In the genomic region with DNA sequence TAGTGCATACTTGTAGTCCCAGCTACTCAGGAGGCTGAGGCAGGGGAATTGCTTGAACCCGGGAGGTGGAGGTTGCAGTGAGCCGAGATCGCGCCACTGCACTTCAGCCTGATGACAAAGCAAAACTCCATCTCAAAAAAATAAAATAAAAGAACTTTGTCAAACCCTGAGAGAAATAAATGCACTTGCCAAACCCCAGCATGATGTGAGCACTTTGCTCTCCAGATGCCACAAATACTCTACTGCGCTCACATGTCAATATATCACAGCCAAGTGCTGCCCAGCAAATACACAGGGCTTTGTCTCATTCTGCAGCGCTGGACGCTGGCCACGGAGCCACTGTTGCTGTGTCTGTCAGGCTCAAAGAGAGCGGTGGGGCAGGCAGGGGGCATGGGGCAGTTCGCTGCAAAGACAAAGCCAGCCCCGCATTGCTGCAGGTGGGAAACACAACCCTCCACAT, we compare ENCODE assay signal across 12 cellular contexts. TPM values are rescaled to one million over a fixed set of nuclear protein-coding genes. Genes with fewer than 3 reads are reported as not detected.
DNase-seq lines count a peak whose midpoint lies in the region; ATAC-seq, FAIRE-seq and TF ChIP-seq lines count a peak whose summit lies in the region.
"Had no signal": no experiment of that assay in that cellular context is flagged by ENCODE, and none has a peak within 500 bp of the region (broad histone marks: within the 10 kb centered on the region; RNA-seq: fewer than 3 reads in every experiment).

No MANE protein-coding gene starts in this region.

- no peaks in the 10 kb centered on the region for H3K4me1 Mint-ChIP-seq in astrocyte (ENCODE audit: low read depth, unreplicated experiment)

- no peaks in the 10 kb centered on the region for H3K36me3 Mint-ChIP-seq in astrocyte (ENCODE audit: low read depth, unreplicated experiment)
- H3K36me3 Mint-ChIP-seq: stimulated activated naive B cell treated with anti-CD40 and anti-IgM and Interleukin-4, amounts not matched to agents 10 μg/mL and 1 μg/mL and 100 μg/mL, for 72 hours had no signal

- H3K79me2 ChIP-seq in astrocyte (ENCODE audit: insufficient read depth, low read length), result no peaks in the 10 kb centered on the region

- H3K4me3 ChIP-seq in astrocyte (ENCODE audit: insufficient read depth, low read depth, low read length), result no peak overlapping the region
- H3K4me3 ChIP-seq in gastrocnemius medialis, result no peak overlapping the region

- peak overlapping the region; percentile 52 for H3K4me2 ChIP-seq in astrocyte (ENCODE audit: low read length)

- intact Hi-C loops in gastrocnemius medialis (cut with DNase I; ENCODE audit: low total_unique reads), result loop anchor here (1.0 kb wide), 1 partner anchor 59 kb away; no protein-coding TSS in a partner anchor

- peaks cover 16% of the 10 kb centered on the region for H3K4me1 ChIP-seq in astrocyte (ENCODE audit: insufficient read depth, low read length)
- H3K4me1 ChIP-seq in gastrocnemius medialis, result peaks cover 42 to 61% of the 10 kb centered on the region in 2 donors

- H3K4me3 Mint-ChIP-seq in astrocyte (ENCODE audit: unreplicated experiment), result no peak overlapping the region
- H3K4me3 Mint-ChIP-seq: nephron; stimulated activated naive B cell treated with anti-CD40 and anti-IgM and Interleukin-4, amounts not matched to agents 10 μg/mL and 1 μg/mL and 100 μg/mL, for 72 hours had no signal

- H3K27ac Mint-ChIP-seq in astrocyte (ENCODE audit: unreplicated experiment), result no peak overlapping the region
- H3K27ac Mint-ChIP-seq: stimulated activated naive B cell treated with anti-CD40 and anti-IgM and Interleukin-4, amounts not matched to agents 10 μg/mL and 1 μg/mL and 100 μg/mL, for 72 hours had no signal

- H3K27me3 ChIP-seq in astrocyte (ENCODE audit: insufficient read depth, low read length) (no peaks in the 10 kb centered on the region), gastrocnemius medialis (no peaks in the 10 kb centered on the region)

- ATAC-seq in gastrocnemius medialis (peak; percentile 44 to 55), GM21381 (IDR thresholded peaks at IDR 0.05; ENCODE audit: unreplicated experiment) (no peak), HG03378 (IDR thresholded peaks at IDR 0.05; ENCODE audit: unreplicated experiment) (no peak)
- ATAC-seq: stimulated activated naive B cell treated with anti-CD40 and anti-IgM and Interleukin-4, amounts not matched to agents 10 μg/mL and 1 μg/mL and 100 μg/mL, for 72 hours had no signal

- TF ChIP-seq CTCF in astrocyte (IDR thresholded peaks at IDR 0.05; ENCODE audit: insufficient read depth, low read depth, low read length) (no peak), gastrocnemius medialis (IDR thresholded peaks at IDR 0.05 in 4 of 5, conservative IDR thresholded peaks at IDR 0.05 in 1 of 5) (no peak)

- TF ChIP-seq POLR2A in gastrocnemius medialis (IDR thresholded peaks at IDR 0.05), result no peak

- H3K9me3 ChIP-seq in astrocyte (ENCODE audit: insufficient read depth, low read depth, low read length) (no peaks in the 10 kb centered on the region), gastrocnemius medialis (no peaks in the 10 kb centered on the region)

- FAIRE-seq in astrocyte (lab: Jason Lieb, UNC), result no peak

- H3K9me3 Mint-ChIP-seq in astrocyte (ENCODE audit: unreplicated experiment), result peaks cover 1% of the 10 kb centered on the region
- H3K9me3 Mint-ChIP-seq: nephron; stimulated activated naive B cell treated with anti-CD40 and anti-IgM and Interleukin-4, amounts not matched to agents 10 μg/mL and 1 μg/mL and 100 μg/mL, for 72 hours had no signal

- H2AFZ ChIP-seq in astrocyte (ENCODE audit: low read depth, low read length), result peak overlapping the region; percentile 34

- no peaks in the 10 kb centered on the region for H4K20me1 ChIP-seq in astrocyte (ENCODE audit: insufficient read depth, low read length)

- peaks cover 9% of the 10 kb centered on the region for H3K27me3 Mint-ChIP-seq in astrocyte (ENCODE audit: low read depth, unreplicated experiment)

- no peak overlapping the region for H3K9ac ChIP-seq in astrocyte (ENCODE audit: low read length)

- in situ Hi-C loops in gastrocnemius medialis (cut with MboI; ENCODE audit: low sequenced_read_pairs in 4 of 4), result no loop called here

- no peaks in the 10 kb centered on the region for H3K36me3 ChIP-seq in astrocyte (ENCODE audit: insufficient read depth, low read length)
- no peaks in the 10 kb centered on the region for H3K36me3 ChIP-seq in gastrocnemius medialis

- DNase-seq in GM03348 (ENCODE audit: low spot score) (peak; percentile 55), astrocyte (ENCODE audit: low read depth) (peak; percentile 65), hypothalamus (lab: John Stamatoyannopoulos, UW) (peak in 47 of 51 donors; percentile 20 to 94 (median 76)), gastrocnemius medialis (peak; percentile 64 to 66), NOMO-1 treated with DMSO at 0.1 percent for 48 hours (lab: John Stamatoyannopoulos, UW; ENCODE audit: unreplicated experiment) (no peak), NCI-H146 treated with DMSO at 0.1 percent for 48 hours (lab: John Stamatoyannopoulos, UW; ENCODE audit: unreplicated experiment) (no peak)
- DNase-seq: effector memory CD4-positive, alpha-beta T cell; NCI-H82; stimulated activated naive B cell treated with anti-CD40 and anti-IgM and Interleukin-4, amounts not matched to agents 10 μg/mL and 1 μg/mL and 100 μg/mL, for 72 hours had no signal

- H3K27ac ChIP-seq in astrocyte (ENCODE audit: low read depth, low read length), result no peak overlapping the region
- peak overlapping the region; percentile 67 to 78 (median 77) for H3K27ac ChIP-seq in gastrocnemius medialis

RNA-seq across cellular contexts. Expression of gene AHNAK, which starts 45.1 kb away (rescaled TPM):
- total RNA-seq in astrocyte (305 and 378 TPM in 2 replicates), gastrocnemius medialis (1,000 to 10,000 TPM in 1 of 4 donors, 100 to 1,000 TPM in 3; 374 to 1,261 (median 571) TPM)

Comparison
In these comparisons a context has a peak if more than half of its experiments do, and no peak if none do; other contexts are left out.
1. DNase-seq: peak in GM03348 (single experiment), astrocyte (single experiment), hypothalamus (47 of 51) and gastrocnemius medialis (2 of 2); none in NOMO-1 treated with DMSO at 0.1 percent for 48 hours (single experiment) and NCI-H146 treated with DMSO at 0.1 percent for 48 hours (single experiment).
2. ATAC-seq: peak in gastrocnemius medialis (2 of 2); none in GM21381 (single experiment) and HG03378 (single experiment).